Comparison of ENCODE assay signal across 9 cellular contexts in genomic region chr10:25017247-25017590, GRCh38. TPM values are rescaled to one million over a fixed set of nuclear protein-coding genes. Genes with fewer than 3 reads are reported as not detected.
DNase-seq lines count a peak whose midpoint lies in the region; ATAC-seq, FAIRE-seq and TF ChIP-seq lines count a peak whose summit lies in the region.
"Had no signal": no experiment of that assay in that cellular context is flagged by ENCODE, and none has a peak within 500 bp of the region (broad histone marks: within the 10 kb centered on the region; RNA-seq: fewer than 3 reads in every experiment).

No MANE protein-coding gene starts in this region.

- WGBS in gastroesophageal sphincter (ENCODE audit: low coverage in 1 of 2), 2 donors = 6 to 13% methylated on average over 3 to 8 of the region's 8 CpGs
- WGBS in prostate gland = 7% methylated on average over 8 of the region's 8 CpGs

- peak overlapping the region; percentile 91 for H3K27ac ChIP-seq in CD8-positive, alpha-beta T cell (ENCODE audit: low read depth, low read length)
- peak overlapping the region; percentile 9 to 95 (median 92) for H3K27ac ChIP-seq in gastroesophageal sphincter
- peak overlapping the region; percentile 86 to 89 for H3K27ac ChIP-seq in prostate gland

- no peak for TF ChIP-seq EP300 in gastroesophageal sphincter (IDR thresholded peaks at IDR 0.05)

- no peaks in the 10 kb centered on the region for H3K27me3 Mint-ChIP-seq in CD8-positive, alpha-beta T cell (ENCODE audit: low read depth)

- peaks cover 18% of the 10 kb centered on the region for H3K4me1 ChIP-seq in CD8-positive, alpha-beta T cell (ENCODE audit: insufficient read depth, low read length)
- H3K4me1 ChIP-seq in gastroesophageal sphincter (peaks cover 0 to 18% (median 0%) of the 10 kb centered on the region in 3 donors), prostate gland (replicated peaks) (no peaks in the 10 kb centered on the region)

- peak overlapping the region; percentile 69 for H3K4me3 ChIP-seq in CD8-positive, alpha-beta T cell (ENCODE audit: low read depth, low read length)
- H3K4me3 ChIP-seq in gastroesophageal sphincter (peak overlapping the region; percentile 35 to 77), prostate gland (peak overlapping the region; percentile 52 to 57)

- POLR2A ChIA-PET in CD8-positive, alpha-beta T cell (lab: Charles Lee) = interaction anchor here (1.6 to 2.2 kb wide), 2 partner anchors 8 to 294 kb away, joined by 4 to 7 read pairs; partner anchors contain the start of gene ARHGAP21

- CTCF ChIA-PET in CD8-positive, alpha-beta T cell (lab: Charles Lee) = no interaction called here

- ATAC-seq in CD8-positive, alpha-beta T cell = no peak
- ATAC-seq in gastroesophageal sphincter = no peak

- TF ChIP-seq POLR2A in gastroesophageal sphincter (IDR thresholded peaks at IDR 0.05) (no peak), prostate gland (IDR thresholded peaks at IDR 0.05) (no peak), H54 (IDR thresholded peaks at IDR 0.05; ENCODE audit: low read depth, low read length) (no peak)

- peaks cover 35% of the 10 kb centered on the region for H3K4me1 Mint-ChIP-seq in CD8-positive, alpha-beta T cell (ENCODE audit: low read depth)

- no peaks in the 10 kb centered on the region for H3K9me3 ChIP-seq in CD8-positive, alpha-beta T cell (ENCODE audit: low read length)
- H3K9me3 ChIP-seq in gastroesophageal sphincter (no peaks in the 10 kb centered on the region), prostate gland (no peaks in the 10 kb centered on the region)

- peak in 3 of 7 experiments; percentile 7 to 11 (median 9) for DNase-seq in CD8-positive, alpha-beta T cell
- peak; percentile 28 for DNase-seq in GM20000 (ENCODE audit: low spot score)
- DNase-seq in NCI-H1092 (lab: John Stamatoyannopoulos, UW) = peak; percentile 33
- peak; percentile 10 for DNase-seq in activated T-cell treated with anti-CD3 and anti-CD28 coated beads for 4 hours
- peak; percentile 10 for DNase-seq in prostate gland (ENCODE audit: low spot score)
- DNase-seq in GF-D8 (lab: John Stamatoyannopoulos, UW) = no peak
- DNase-seq in H54 (ENCODE audit: insufficient read length, low spot score) = no peak

- peak overlapping the region; percentile 95 for H3K27ac Mint-ChIP-seq in CD8-positive, alpha-beta T cell

- peak overlapping the region; percentile 93 for H3K4me3 Mint-ChIP-seq in CD8-positive, alpha-beta T cell

- no peaks in the 10 kb centered on the region for H3K27me3 ChIP-seq in CD8-positive, alpha-beta T cell (ENCODE audit: insufficient read depth, low read length)
- H3K27me3 ChIP-seq in gastroesophageal sphincter = no peaks in the 10 kb centered on the region
- no peaks in the 10 kb centered on the region for H3K27me3 ChIP-seq in prostate gland (replicated peaks; ENCODE audit: insufficient read depth)

- peaks cover 11% of the 10 kb centered on the region for H3K36me3 Mint-ChIP-seq in CD8-positive, alpha-beta T cell

- no peak for TF ChIP-seq CTCF in CD8-positive, alpha-beta T cell (IDR thresholded peaks at IDR 0.05)
- TF ChIP-seq CTCF in GM20000 (IDR thresholded peaks at IDR 0.05; ENCODE audit: extremely low read depth, missing control alignments) = no peak
- no peak for TF ChIP-seq CTCF in gastroesophageal sphincter (IDR thresholded peaks at IDR 0.05)
- no peak for TF ChIP-seq CTCF in prostate gland (IDR thresholded peaks at IDR 0.05)

- no peaks in the 10 kb centered on the region for H3K36me3 ChIP-seq in CD8-positive, alpha-beta T cell (ENCODE audit: insufficient read depth, low read length)
- H3K36me3 ChIP-seq in gastroesophageal sphincter (no peaks in the 10 kb centered on the region), prostate gland (no peaks in the 10 kb centered on the region)

- intact Hi-C loops in CD8-positive, alpha-beta T cell (cut with DNase I, micrococcal nuclease) = loop anchor here (1.0 to 5.0 kb wide), 9 partner anchors 45 to 1580 kb away; partner anchors contain the start of genes OTUD1 (in 1 of the 2) and PRTFDC1 (in 1 of the 2)
- intact Hi-C loops in prostate gland (cut with DNase I) = loop anchor here (5.0 kb wide), 2 partner anchors 65 to 295 kb away; partner anchors contain the start of genes ARHGAP21 and PRTFDC1

- no peak for FAIRE-seq in H54 (lab: Jason Lieb, UNC)

- no peaks in the 10 kb centered on the region for H3K9me3 Mint-ChIP-seq in CD8-positive, alpha-beta T cell

RNA-seq across cellular contexts. Expression of gene THNSL1, which starts 0.8 kb away (rescaled TPM):
- total RNA-seq in CD8-positive, alpha-beta T cell = under 1 TPM; 0.53 to 0.71 TPM
- 1 to 10 TPM in 2 of 4 donors, under 1 TPM in 2; 0.73 to 2.2 (median 1.3) TPM for total RNA-seq in gastroesophageal sphincter
- 1 to 10 TPM; 2.4 to 4.3 TPM for total RNA-seq in prostate gland

RNA-seq across cellular contexts. Expression of gene ENKUR, which starts 1.3 kb away (rescaled TPM):
- total RNA-seq in CD8-positive, alpha-beta T cell = not detected
- total RNA-seq in gastroesophageal sphincter = 1 to 10 TPM in 1 of 4 donors, not detected in 3; 1.1 TPM
- total RNA-seq in prostate gland = under 1 TPM in 1 of 2 donors, not detected in 1; 0.62 TPM
- total RNA-seq: NCI-H460 had no signal

Comparison
In these comparisons a context has a peak if more than half of its experiments do, and no peak if none do; other contexts are left out.
1. DNase-seq: peak in GM20000 (single experiment), NCI-H1092 (single experiment), activated T-cell treated with anti-CD3 and anti-CD28 coated beads for 4 hours (single experiment) and prostate gland (single experiment); none in GF-D8 (single experiment) and H54 (single experiment).
2. Peak in every context shown above with its lines, with median percentiles within 50 percentile points of each other: H3K27ac ChIP-seq and H3K4me3 ChIP-seq.